Comparison of ENCODE assay signal across 8 cellular contexts in genomic region chr14:91373591-91374245, GRCh38. TPM values are rescaled to one million over a fixed set of nuclear protein-coding genes. Genes with fewer than 3 reads are reported as not detected.
A peak's percentile ranks its signal among the peaks of the same experiment; 100 is the strongest.
DNase-seq lines count a peak whose midpoint lies in the region; ATAC-seq and TF ChIP-seq lines count a peak whose summit lies in the region.

No MANE protein-coding gene starts in this region.

- no peaks in the 10 kb centered on the region for H3K36me3 ChIP-seq in Caco-2 (ENCODE audit: control insufficient read depth, insufficient read depth, low read length)

- H3K4me1 Mint-ChIP-seq in Caco-2 (ENCODE audit: low read depth, unreplicated experiment) (peaks cover 9% of the 10 kb centered on the region), T-cell (peaks cover 97 to 100% (median 98%) of the 10 kb centered on the region in 3 donors)

- intact Hi-C loops in Caco-2 (cut with micrococcal nuclease; ENCODE audit: unreplicated experiment): no loop called here

- BruUV-seq in Caco-2 (replicated peaks; lab: Mats Ljungman, UMichigan): no TSS peak

- H3K27ac Mint-ChIP-seq in Caco-2 (ENCODE audit: unreplicated experiment) (peak overlapping the region; percentile 45), T-cell (peak overlapping the region; percentile 91 to 95)

- H3K9me3 Mint-ChIP-seq in Caco-2 (ENCODE audit: unreplicated experiment): no peaks in the 10 kb centered on the region
- no peaks in the 10 kb centered on the region for H3K9me3 Mint-ChIP-seq in T-cell

- ATAC-seq in GM19395 (IDR thresholded peaks at IDR 0.05; ENCODE audit: unreplicated experiment) (peak; percentile 66), HG03342 (IDR thresholded peaks at IDR 0.05; ENCODE audit: unreplicated experiment) (peak; percentile 57), T-cell (replicated peaks in 1 of 4) (peak; percentile 54 to 66 (median 60)), foreskin keratinocyte (no peak)

- H3K4me3 ChIP-seq in Caco-2 (ENCODE audit: low read depth, low read length): no peak overlapping the region

- no peak for TF ChIP-seq CTCF in Caco-2 (IDR thresholded peaks at IDR 0.05; ENCODE audit: insufficient read depth in 1 of 2, low read depth in 1 of 2, low read length in 1 of 2, severe bottlenecking in 1 of 2, unreplicated experiment in 1 of 2)
- no peak for TF ChIP-seq CTCF in foreskin keratinocyte (conservative IDR thresholded peaks at IDR 0.05)

- H3K27ac ChIP-seq in foreskin keratinocyte (no peak overlapping the region), substantia nigra (ENCODE audit: low read depth, low read length, poor library complexity, severe bottlenecking) (no peak overlapping the region)

- POLR2A ChIA-PET in Caco-2 (lab: Charles Lee): no interaction called here
- POLR2A ChIA-PET in T-cell (lab: Charles Lee): interaction anchor here in 1 of 2 donors (0.6 to 0.8 kb wide), 2 partner anchors 12 to 13 kb away, joined by 3 to 16 read pairs; no protein-coding TSS in a partner anchor

- H3K27me3 ChIP-seq in Caco-2 (replicated peaks; ENCODE audit: control insufficient read depth, insufficient read depth, low read length): no peaks in the 10 kb centered on the region
- no peaks in the 10 kb centered on the region for H3K27me3 ChIP-seq in foreskin keratinocyte

- H3K27me3 Mint-ChIP-seq in Caco-2 (ENCODE audit: insufficient read depth, unreplicated experiment) (no peaks in the 10 kb centered on the region), T-cell (no peaks in the 10 kb centered on the region)

- no peak for DNase-seq in Caco-2
- peak in 18 of 34 experiments; percentile 35 to 64 (median 54) for DNase-seq in T-cell
- peak; percentile 9 for DNase-seq in glomerular visceral epithelial cell (ENCODE audit: extremely low spot score)
- DNase-seq in foreskin keratinocyte: no peak
- DNase-seq in OCI-M2 (lab: John Stamatoyannopoulos, UW; ENCODE audit: unreplicated experiment): no peak
- no peak for DNase-seq in substantia nigra (lab: John Stamatoyannopoulos, UW)

- CTCF ChIA-PET in Caco-2 (lab: Charles Lee) (no interaction called here), T-cell (lab: Charles Lee) (interaction anchor here (0.7 to 1.7 kb wide), 9 partner anchors 24 to 47 kb away, joined by 3 to 6 read pairs (median 3); no protein-coding TSS in a partner anchor)

- no peaks in the 10 kb centered on the region for H3K4me1 ChIP-seq in Caco-2
- peaks cover 15% of the 10 kb centered on the region for H3K4me1 ChIP-seq in foreskin keratinocyte

- no peaks in the 10 kb centered on the region for H3K9me3 ChIP-seq in Caco-2

- H3K36me3 Mint-ChIP-seq in Caco-2 (ENCODE audit: insufficient read depth, unreplicated experiment): no peaks in the 10 kb centered on the region
- H3K36me3 Mint-ChIP-seq in T-cell: no peaks in the 10 kb centered on the region

- H3K4me3 Mint-ChIP-seq in Caco-2 (ENCODE audit: unreplicated experiment) (no peak overlapping the region), T-cell (peak overlapping the region; percentile 70 to 84 (median 72))

RNA-seq across cellular contexts. Expression of gene CCDC88C, which starts 43.9 kb away (rescaled TPM):
- total RNA-seq in Caco-2 (2022): 26.9 and 29.8 TPM in 2 replicates
- 100 to 1,000 TPM; 260 to 368 (median 275) TPM for total RNA-seq in T-cell
- total RNA-seq in foreskin keratinocyte: 5.0 and 7.4 TPM in 2 replicates
- polyA plus RNA-seq in foreskin keratinocyte: 2.4 and 3.7 TPM in 2 replicates

Comparison
In these comparisons a context has a peak if more than half of its experiments do, and no peak if none do; other contexts are left out.
1. DNase-seq: peak in T-cell (18 of 34) and glomerular visceral epithelial cell (single experiment); none in Caco-2 (0 of 2), foreskin keratinocyte (0 of 2), OCI-M2 (single experiment) and substantia nigra (0 of 49).